ENCODE assay signal across 16 cellular contexts in the genomic region with DNA sequence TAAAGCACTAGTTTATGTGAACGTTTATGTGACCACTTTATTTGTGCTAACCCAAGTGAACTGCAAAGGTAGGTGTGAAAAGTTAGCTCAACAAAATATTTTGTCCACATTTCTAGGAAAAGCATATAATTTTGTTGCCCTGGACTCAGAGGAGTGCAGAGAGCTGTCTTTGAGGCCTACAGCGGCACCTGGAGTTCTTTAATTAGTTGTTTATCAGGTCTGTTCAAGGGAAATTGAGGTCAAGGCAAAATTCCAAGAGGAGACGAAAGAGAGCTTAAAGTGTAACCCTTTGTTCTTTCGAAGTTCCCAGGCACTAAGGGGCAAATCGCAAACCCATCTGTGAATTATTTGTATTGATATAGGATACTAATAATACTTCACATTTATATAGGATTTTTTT. TPM values are rescaled to one million over a fixed set of nuclear protein-coding genes. Genes with fewer than 3 reads are reported as not detected.
DNase-seq lines count a peak whose midpoint lies in the region; ATAC-seq and TF ChIP-seq lines count a peak whose summit lies in the region.
"Had no signal": no experiment of that assay in that cellular context is flagged by ENCODE, and none has a peak within 500 bp of the region (broad histone marks: within the 10 kb centered on the region; RNA-seq: fewer than 3 reads in every experiment).

No MANE protein-coding gene starts in this region.

- H3K27ac Mint-ChIP-seq in activated B cell treated with CpG ODN at 0.5 μM for 24 hours: no peak overlapping the region
- H3K27ac Mint-ChIP-seq: neural progenitor cell had no signal

- H3K9ac ChIP-seq in iPS-20b (ENCODE audit: low read depth, low read length) (no peak overlapping the region), skeletal muscle tissue (ENCODE audit: low read depth in 1 of 3, low read length in 3 of 3) (peak overlapping the region; percentile 63 to 83 (median 63))
- H3K9ac ChIP-seq: neural progenitor cell had no signal

- DNase-seq in NCI-H2196 (lab: John Stamatoyannopoulos, UW; ENCODE audit: unreplicated experiment): peak; percentile 57
- no peak for DNase-seq in NCI-H2196 treated with DMSO at 0.1 percent for 48 hours (lab: John Stamatoyannopoulos, UW; ENCODE audit: unreplicated experiment)
- DNase-seq in activated B cell treated with CpG ODN at 0.5 μM for 24 hours: no peak
- DNase-seq in amniotic stem cell (lab: John Stamatoyannopoulos, UW): no peak
- no peak for DNase-seq in ACHN
- DNase-seq in caudate nucleus (lab: John Stamatoyannopoulos, UW): no peak
- DNase-seq: activated naive CD4-positive, alpha-beta T cell treated with anti-CD3 and anti-CD28 coated beads, Interleukin-2, amount 50 U/mL, for 16 hours; GDM1; hypothalamus; IMR-90; stimulated activated CD4-positive, alpha-beta T cell treated with anti-CD3 and anti-CD28 coated beads, Interleukin-4, amount 100 ng/mL, for 4 hours; tibial artery had no signal

- H3K27ac ChIP-seq in iPS-20b (ENCODE audit: low read length) (no peak overlapping the region), skeletal muscle tissue (ENCODE audit: low read depth, low read length) (peak overlapping the region; percentile 43), caudate nucleus (ENCODE audit: low read depth, low read length) (no peak overlapping the region)
- H3K27ac ChIP-seq: neural progenitor cell, VCaP had no signal

- intact Hi-C loops in activated B cell treated with CpG ODN at 0.5 μM for 24 hours (cut with micrococcal nuclease): no loop called here

- no peaks in the 10 kb centered on the region for H3K36me3 Mint-ChIP-seq in activated B cell treated with CpG ODN at 0.5 μM for 24 hours (ENCODE audit: low read depth)
- H3K36me3 Mint-ChIP-seq: neural progenitor cell had no signal

- H3K27me3 Mint-ChIP-seq in activated B cell treated with CpG ODN at 0.5 μM for 24 hours: peaks cover 43% of the 10 kb centered on the region

- in situ Hi-C loops in ACHN (cut with HindIII; ENCODE audit: low pct_ligation_motif_present, low pct_unique_long_range_greater_than_20kb, low sequenced_read_pairs): no loop called here

- H3K9me3 ChIP-seq in iPS-20b (ENCODE audit: insufficient read depth, low read depth, low read length): no peaks in the 10 kb centered on the region
- H3K9me3 ChIP-seq in skeletal muscle tissue (ENCODE audit: control insufficient read depth in 3 of 3, low read length in 3 of 3): no peaks in the 10 kb centered on the region
- H3K9me3 ChIP-seq: tibial artery had no signal

- peaks cover 59% of the 10 kb centered on the region for H3K27me3 ChIP-seq in iPS-20b (ENCODE audit: insufficient read depth, low read length)
- no peaks in the 10 kb centered on the region for H3K27me3 ChIP-seq in skeletal muscle tissue (ENCODE audit: control insufficient read depth in 3 of 3, insufficient read depth in 3 of 3, low read length in 3 of 3)
- H3K27me3 ChIP-seq: tibial artery had no signal

- H3K4me3 ChIP-seq in iPS-20b (ENCODE audit: low read length): peak overlapping the region; percentile 85
- H3K4me3 ChIP-seq in skeletal muscle tissue (ENCODE audit: low read length in 3 of 3): peak overlapping the region; percentile 69 to 86 (median 79)

- no peaks in the 10 kb centered on the region for H3K36me3 ChIP-seq in iPS-20b (ENCODE audit: insufficient read depth, low read depth, low read length)
- H3K36me3 ChIP-seq in skeletal muscle tissue (ENCODE audit: control insufficient read depth in 3 of 3, insufficient read depth in 3 of 3, low read length in 3 of 3): no peaks in the 10 kb centered on the region
- H3K36me3 ChIP-seq: neural progenitor cell, tibial artery had no signal

- H3K4me3 Mint-ChIP-seq in activated B cell treated with CpG ODN at 0.5 μM for 24 hours: peak overlapping the region; percentile 82

- POLR2A ChIA-PET in activated B cell treated with CpG ODN at 0.5 μM for 24 hours (lab: Charles Lee): no interaction called here

- TF ChIP-seq CTCF in activated B cell treated with CpG ODN at 0.5 μM for 24 hours (IDR thresholded peaks at IDR 0.05): no peak

- H3K9me3 Mint-ChIP-seq in activated B cell treated with CpG ODN at 0.5 μM for 24 hours: no peaks in the 10 kb centered on the region
- H3K9me3 Mint-ChIP-seq: neural progenitor cell had no signal

- ATAC-seq in activated B cell treated with CpG ODN at 0.5 μM for 24 hours (ENCODE audit: low read depth): no peak

- H3K4me1 Mint-ChIP-seq in activated B cell treated with CpG ODN at 0.5 μM for 24 hours: peaks cover 16% of the 10 kb centered on the region

- CTCF ChIA-PET in activated B cell treated with CpG ODN at 0.5 μM for 24 hours (lab: Charles Lee): no interaction called here

- H3K4me1 ChIP-seq in iPS-20b (ENCODE audit: insufficient read depth, low read length) (peaks cover 7% of the 10 kb centered on the region; the same call in 1 of the 2 replicates), skeletal muscle tissue (ENCODE audit: control insufficient read depth in 3 of 3, insufficient read depth in 3 of 3, low read length in 3 of 3) (peaks cover 10 to 33% (median 14%) of the 10 kb centered on the region in 3 donors)

RNA-seq across cellular contexts. Expression of gene GIPC2, which starts 1.4 kb away (rescaled TPM):
- not detected in 2 replicates for total RNA-seq in activated B cell treated with CpG ODN at 0.5 μM for 24 hours
- 1.6 TPM for total RNA-seq in skeletal muscle tissue

RNA-seq across cellular contexts. Expression of gene DNAJB4, which starts 42.4 kb away (rescaled TPM):
- total RNA-seq in activated B cell treated with CpG ODN at 0.5 μM for 24 hours (9.9 and 11.9 TPM in 2 replicates), skeletal muscle tissue (53.8 TPM)
